In genomic region chr17:82449136-82449882, GRCh38 we compare ENCODE assay signal across 8 cellular contexts. TPM values are rescaled to one million over a fixed set of nuclear protein-coding genes. Genes with fewer than 3 reads are reported as not detected.
DNase-seq lines count a peak whose midpoint lies in the region; ATAC-seq and TF ChIP-seq lines count a peak whose summit lies in the region.

No MANE protein-coding gene starts in this region.

- H3K36me3 ChIP-seq in BLaER1 (peaks cover 18% of the 10 kb centered on the region), HUES6 (ENCODE audit: control insufficient read depth, insufficient read depth, low read length) (peaks cover 25% of the 10 kb centered on the region), transverse colon (no peaks in the 10 kb centered on the region)

- H3K27me3 Mint-ChIP-seq in activated CD4-positive, alpha-beta T cell treated with anti-CD3 and anti-CD28 coated beads, Interleukin-2, amount 10 ng/mL, durations not matched to agents 7 days and 5 days = no peaks in the 10 kb centered on the region
- H3K27me3 Mint-ChIP-seq in osteocyte (ENCODE audit: unreplicated experiment) = no peaks in the 10 kb centered on the region

- no peak for TF ChIP-seq EP300 in transverse colon (IDR thresholded peaks at IDR 0.05; ENCODE audit: low read depth)

- H3K9ac ChIP-seq in BLaER1 (peak overlapping the region; percentile 100), HUES6 (ENCODE audit: low read length) (peak overlapping the region; percentile 86)

- H3K36me3 Mint-ChIP-seq in activated CD4-positive, alpha-beta T cell treated with anti-CD3 and anti-CD28 coated beads, Interleukin-2, amount 10 ng/mL, durations not matched to agents 7 days and 5 days (ENCODE audit: low read depth) = peaks cover 46% of the 10 kb centered on the region
- no peaks in the 10 kb centered on the region for H3K36me3 Mint-ChIP-seq in osteocyte (ENCODE audit: unreplicated experiment)

- H3K9me3 ChIP-seq in BLaER1 (peaks cover 18% of the 10 kb centered on the region), HUES6 (ENCODE audit: control insufficient read depth, insufficient read depth, low read depth, low read length) (peaks cover 13% of the 10 kb centered on the region), transverse colon (no peaks in the 10 kb centered on the region)

- ATAC-seq in GM19452 (IDR thresholded peaks at IDR 0.05; ENCODE audit: unreplicated experiment) = peak; percentile 62

- POLR2A ChIA-PET in activated CD4-positive, alpha-beta T cell treated with anti-CD3 and anti-CD28 coated beads, Interleukin-2, amount 10 ng/mL, durations not matched to agents 7 days and 5 days (lab: Charles Lee) = interaction anchor here (1.0 kb wide), 1 partner anchor 243 kb away, joined by 3 read pairs; no protein-coding TSS in a partner anchor

- peak; percentile 81 for DNase-seq in activated CD4-positive, alpha-beta T cell treated with anti-CD3 and anti-CD28 coated beads, Interleukin-2, amount 10 ng/mL, durations not matched to agents 7 days and 5 days
- DNase-seq in effector CD8-positive, alpha-beta T cell (lab: John Stamatoyannopoulos, UW) = peak; percentile 58
- no peak for DNase-seq in osteocyte (ENCODE audit: extremely low spot score, unreplicated experiment)
- DNase-seq in transverse colon = peak; percentile 76
- no peak for DNase-seq in nucleus accumbens (lab: John Stamatoyannopoulos, UW)

- H3K27ac ChIP-seq in BLaER1 = peak overlapping the region; percentile 100
- H3K27ac ChIP-seq in HUES6 (ENCODE audit: low read depth, low read length) = no peak overlapping the region
- peak overlapping the region; percentile 92 to 96 (median 94) for H3K27ac ChIP-seq in transverse colon

- peak; percentile 41 for TF ChIP-seq POLR2A in transverse colon (IDR thresholded peaks at IDR 0.05)

- H3K4me3 ChIP-seq in BLaER1 = peak overlapping the region; percentile 99
- H3K4me3 ChIP-seq in HUES6 (ENCODE audit: low read depth, low read length) = peak overlapping the region; percentile 99
- peak overlapping the region; percentile 83 to 93 (median 92) for H3K4me3 ChIP-seq in transverse colon

- CTCF ChIA-PET in activated CD4-positive, alpha-beta T cell treated with anti-CD3 and anti-CD28 coated beads, Interleukin-2, amount 10 ng/mL, durations not matched to agents 7 days and 5 days (lab: Charles Lee) = interaction anchor here (1.3 kb wide), 2 partner anchors 14 to 18 kb away, joined by 3 to 4 read pairs; no protein-coding TSS in a partner anchor

- in situ Hi-C loops in transverse colon (cut with MboI; ENCODE audit: low pct_ligation_motif_present in 1 of 4, low pct_unique_long_range_greater_than_20kb in 1 of 4, low sequenced_read_pairs in 3 of 4) = no loop called here

- no peaks in the 10 kb centered on the region for H3K27me3 ChIP-seq in BLaER1
- no peaks in the 10 kb centered on the region for H3K27me3 ChIP-seq in HUES6 (ENCODE audit: control insufficient read depth, insufficient read depth, low read length)
- H3K27me3 ChIP-seq in transverse colon = no peaks in the 10 kb centered on the region

- H3K4me1 Mint-ChIP-seq in activated CD4-positive, alpha-beta T cell treated with anti-CD3 and anti-CD28 coated beads, Interleukin-2, amount 10 ng/mL, durations not matched to agents 7 days and 5 days = peaks cover 35% of the 10 kb centered on the region
- peaks cover 21% of the 10 kb centered on the region for H3K4me1 Mint-ChIP-seq in osteocyte (ENCODE audit: unreplicated experiment)

- H3K9me3 Mint-ChIP-seq in activated CD4-positive, alpha-beta T cell treated with anti-CD3 and anti-CD28 coated beads, Interleukin-2, amount 10 ng/mL, durations not matched to agents 7 days and 5 days = peaks cover 6% of the 10 kb centered on the region
- no peaks in the 10 kb centered on the region for H3K9me3 Mint-ChIP-seq in osteocyte (ENCODE audit: unreplicated experiment)

- TF ChIP-seq CTCF in osteocyte (IDR thresholded peaks at IDR 0.05) (no peak), transverse colon (IDR thresholded peaks at IDR 0.05) (no peak)

- H3K4me1 ChIP-seq in BLaER1 (peaks cover 62% of the 10 kb centered on the region), HUES6 (ENCODE audit: control insufficient read depth, insufficient read depth, low read length) (no peaks in the 10 kb centered on the region), transverse colon (peaks cover 8 to 28% (median 14%) of the 10 kb centered on the region in 4 donors)

- peak overlapping the region; percentile 94 for H3K27ac Mint-ChIP-seq in activated CD4-positive, alpha-beta T cell treated with anti-CD3 and anti-CD28 coated beads, Interleukin-2, amount 10 ng/mL, durations not matched to agents 7 days and 5 days
- no peak overlapping the region for H3K27ac Mint-ChIP-seq in osteocyte (ENCODE audit: unreplicated experiment)

- peaks cover 12% of the 10 kb centered on the region for H4K20me1 ChIP-seq in BLaER1

- WGBS in transverse colon (ENCODE audit: low coverage in 1 of 2), 2 donors = 59% methylated on average over 29 of the region's 29 CpGs; no CpG with 5 or more reads in 1 of the 2 donors

- intact Hi-C loops in transverse colon (cut with DNase I; ENCODE audit: low total_unique reads) = no loop called here

- H3K4me3 Mint-ChIP-seq in activated CD4-positive, alpha-beta T cell treated with anti-CD3 and anti-CD28 coated beads, Interleukin-2, amount 10 ng/mL, durations not matched to agents 7 days and 5 days = peak overlapping the region; percentile 92
- H3K4me3 Mint-ChIP-seq in osteocyte (ENCODE audit: unreplicated experiment) = peak overlapping the region; percentile 81

- peak overlapping the region; percentile 93 for H3K4me2 ChIP-seq in BLaER1

RNA-seq across cellular contexts. Expression of gene CYBC1, which starts 1.2 kb away (rescaled TPM):
- total RNA-seq in activated CD4-positive, alpha-beta T cell treated with anti-CD3 and anti-CD28 coated beads, Interleukin-2, amount 10 ng/mL, durations not matched to agents 7 days and 5 days = 100 to 1,000 TPM; 300 to 324 TPM
- total RNA-seq in osteocyte (69.8 and 78.7 TPM in 2 replicates), transverse colon (100 to 1,000 TPM in 2 of 4 donors, 10 to 100 TPM in 2; 46.2 to 212 (median 86.2) TPM)

RNA-seq across cellular contexts. Expression of gene NARF, which starts 9.2 kb away (rescaled TPM):
- total RNA-seq in activated CD4-positive, alpha-beta T cell treated with anti-CD3 and anti-CD28 coated beads, Interleukin-2, amount 10 ng/mL, durations not matched to agents 7 days and 5 days = 100 to 1,000 TPM; 105 to 117 TPM
- total RNA-seq in osteocyte (65.7 and 72.8 TPM in 2 replicates), transverse colon (100 to 1,000 TPM in 1 of 4 donors, 10 to 100 TPM in 3; 44.1 to 133 (median 61.1) TPM)

RNA-seq across cellular contexts. Expression of gene OGFOD3, which starts 30.9 kb away (rescaled TPM):
- total RNA-seq in activated CD4-positive, alpha-beta T cell treated with anti-CD3 and anti-CD28 coated beads, Interleukin-2, amount 10 ng/mL, durations not matched to agents 7 days and 5 days = 10 to 100 TPM; 23.8 to 28.0 TPM
- total RNA-seq in osteocyte (30.7 and 32.8 TPM in 2 replicates), transverse colon (10 to 100 TPM in 3 of 4 donors, 1 to 10 TPM in 1; 7.9 to 27.5 (median 25.9) TPM)

RNA-seq across cellular contexts. Expression of gene HEXD, which starts 31.2 kb away (rescaled TPM):
- total RNA-seq in activated CD4-positive, alpha-beta T cell treated with anti-CD3 and anti-CD28 coated beads, Interleukin-2, amount 10 ng/mL, durations not matched to agents 7 days and 5 days = 10 to 100 TPM; 65.5 to 70.2 TPM
- total RNA-seq in osteocyte = 21.9 and 26.5 TPM in 2 replicates
- total RNA-seq in transverse colon = 100 to 1,000 TPM in 2 of 4 donors, 10 to 100 TPM in 2; 45.5 to 258 (median 102) TPM

Comparison
In these comparisons a context has a peak if more than half of its experiments do, and no peak if none do; other contexts are left out.
1. DNase-seq: peak in activated CD4-positive, alpha-beta T cell treated with anti-CD3 and anti-CD28 coated beads, Interleukin-2, amount 10 ng/mL, durations not matched to agents 7 days and 5 days (single experiment), effector CD8-positive, alpha-beta T cell (single experiment) and transverse colon (single experiment); none in osteocyte (single experiment) and nucleus accumbens (0 of 56).
2. Peak in every context shown above with its lines, with median percentiles within 50 percentile points of each other: H3K4me3 ChIP-seq.